In the genomic region with DNA sequence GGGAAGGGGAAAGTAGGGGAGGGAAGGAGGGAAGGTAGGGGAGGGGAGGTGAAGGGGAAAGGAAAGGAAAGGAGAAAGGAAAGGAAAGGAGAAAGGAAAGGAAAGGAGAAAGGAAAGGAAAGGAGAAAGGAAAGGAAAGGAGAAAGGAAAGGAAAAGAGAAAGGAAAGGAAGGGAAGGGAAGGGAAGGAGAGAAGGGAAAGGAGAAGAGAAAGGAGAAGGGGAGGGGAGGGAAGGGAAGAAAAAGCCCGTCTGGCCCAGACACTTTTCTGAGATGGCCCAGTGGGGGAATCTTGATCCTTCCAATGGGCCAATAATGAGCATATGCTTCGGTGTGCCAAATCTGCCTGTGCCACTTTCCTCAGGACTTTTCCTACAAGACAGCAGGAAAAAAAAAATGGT, we compare ENCODE assay signal across 30 cellular contexts.
"Had no signal": no experiment of that assay in that cellular context is flagged by ENCODE, and none has a peak within 500 bp of the region (broad histone marks: within the 10 kb centered on the region; RNA-seq: fewer than 3 reads in every experiment).

No MANE protein-coding gene starts in this region.

- H3K36me3 Mint-ChIP-seq: activated naive CD8-positive, alpha-beta T cell treated with anti-CD3 and anti-CD28 coated beads for 36 hours had no signal

- H3K4me3 Mint-ChIP-seq: activated CD4-positive, alpha-beta T cell treated with anti-CD3 and anti-CD28 coated beads, Interleukin-2, amount 10 ng/mL, durations not matched to agents 24 days and 14 days; activated CD8-positive, alpha-beta T cell treated with anti-CD3 and anti-CD28 coated beads for 36 hours; activated naive CD8-positive, alpha-beta T cell treated with anti-CD3 and anti-CD28 coated beads for 36 hours; activated T-cell treated with anti-CD3 and anti-CD28 coated beads, Interleukin-2, amount 50 U/mL, for 72 hours; activated T-helper 17 cell treated with anti-CD3 and anti-CD28 coated beads, Interleukin-2, amount 50 U/mL, for 72 hours had no signal

- H3K36me3 ChIP-seq: adrenal gland, breast epithelium, SJCRH30, WERI-Rb-1 had no signal

- FAIRE-seq: astrocyte had no signal

- H3K27me3 Mint-ChIP-seq: activated CD8-positive, alpha-beta T cell treated with anti-CD3 and anti-CD28 coated beads for 36 hours; activated T-helper 17 cell treated with anti-CD3 and anti-CD28 coated beads, Interleukin-2, amount 50 U/mL, for 72 hours had no signal

- H3K27ac ChIP-seq: adrenal gland, body of pancreas, breast epithelium, SJCRH30, SK-N-MC, WERI-Rb-1 had no signal

- H3K9me3 Mint-ChIP-seq: activated CD8-positive, alpha-beta T cell treated with anti-CD3 and anti-CD28 coated beads for 36 hours; activated T-cell treated with anti-CD3 and anti-CD28 coated beads, Interleukin-2, amount 50 U/mL, for 72 hours; activated T-helper 17 cell treated with anti-CD3 and anti-CD28 coated beads, Interleukin-2, amount 50 U/mL, for 72 hours had no signal

- H3K4me1 ChIP-seq: adrenal gland, body of pancreas, breast epithelium had no signal

- H3K9me3 ChIP-seq: adrenal gland, body of pancreas, breast epithelium, SJCRH30 had no signal

- H3K4me3 ChIP-seq: adrenal gland, body of pancreas, breast epithelium, SJCRH30, SK-N-MC had no signal

- DNase-seq: activated CD4-positive, alpha-beta T cell treated with anti-CD3 and anti-CD28 coated beads, Interleukin-2, amount 10 ng/mL, durations not matched to agents 24 days and 14 days; activated CD4-positive, alpha-beta T cell treated with anti-CD3 and anti-CD28 coated beads, Interleukin-2, amount 50 U/mL, for 4 hours; activated CD8-positive, alpha-beta T cell treated with anti-CD3 and anti-CD28 coated beads for 36 hours; activated effector memory CD4-positive, alpha-beta T cell treated with anti-CD3 and anti-CD28 coated beads, Interleukin-2, amount 50 U/mL, for 16 hours; activated naive CD4-positive, alpha-beta T cell; activated naive CD4-positive, alpha-beta T cell treated with anti-CD3 and anti-CD28 coated beads, Interleukin-2, amount 50 U/mL, for 16 hours; activated naive CD8-positive, alpha-beta T cell treated with anti-CD3 and anti-CD28 coated beads for 36 hours; activated T-cell treated with anti-CD3 and anti-CD28 coated beads, Interleukin-2, amount 50 U/mL, for 1 hour; activated T-cell treated with anti-CD3 and anti-CD28 coated beads, Interleukin-2, amount 50 U/mL, for 72 hours; adrenal gland; body of pancreas; NCI-H1105; NCI-H1417 treated with DMSO at 0.1 percent for 48 hours; NCI-H1694; NCI-H1930; NCI-H2081 treated with DMSO at 0.1 percent for 48 hours; NCI-H226; NCI-H446 treated with DMSO at 0.1 percent for 48 hours; NCI-H524; NCI-H69; NCI-H82; SHP77; SJCRH30; T1000; WERI-Rb-1 had no signal

- H3K27ac Mint-ChIP-seq: activated CD4-positive, alpha-beta T cell treated with anti-CD3 and anti-CD28 coated beads, Interleukin-2, amount 10 ng/mL, durations not matched to agents 24 days and 14 days; activated CD8-positive, alpha-beta T cell treated with anti-CD3 and anti-CD28 coated beads for 36 hours; activated naive CD8-positive, alpha-beta T cell treated with anti-CD3 and anti-CD28 coated beads for 36 hours; activated T-cell treated with anti-CD3 and anti-CD28 coated beads, Interleukin-2, amount 50 U/mL, for 72 hours; activated T-helper 17 cell treated with anti-CD3 and anti-CD28 coated beads, Interleukin-2, amount 50 U/mL, for 72 hours had no signal

- ATAC-seq: activated CD8-positive, alpha-beta T cell treated with anti-CD3 and anti-CD28 coated beads for 36 hours; activated T-cell treated with anti-CD3 and anti-CD28 coated beads, Interleukin-2, amount 50 U/mL, for 72 hours; activated T-helper 17 cell treated with anti-CD3 and anti-CD28 coated beads, Interleukin-2, amount 50 U/mL, for 72 hours; body of pancreas; Panc1 had no signal

- H3K27me3 ChIP-seq: adrenal gland, body of pancreas, breast epithelium, SJCRH30 had no signal
